1 cellular context compared by ENCODE assay signal in the genomic region with DNA sequence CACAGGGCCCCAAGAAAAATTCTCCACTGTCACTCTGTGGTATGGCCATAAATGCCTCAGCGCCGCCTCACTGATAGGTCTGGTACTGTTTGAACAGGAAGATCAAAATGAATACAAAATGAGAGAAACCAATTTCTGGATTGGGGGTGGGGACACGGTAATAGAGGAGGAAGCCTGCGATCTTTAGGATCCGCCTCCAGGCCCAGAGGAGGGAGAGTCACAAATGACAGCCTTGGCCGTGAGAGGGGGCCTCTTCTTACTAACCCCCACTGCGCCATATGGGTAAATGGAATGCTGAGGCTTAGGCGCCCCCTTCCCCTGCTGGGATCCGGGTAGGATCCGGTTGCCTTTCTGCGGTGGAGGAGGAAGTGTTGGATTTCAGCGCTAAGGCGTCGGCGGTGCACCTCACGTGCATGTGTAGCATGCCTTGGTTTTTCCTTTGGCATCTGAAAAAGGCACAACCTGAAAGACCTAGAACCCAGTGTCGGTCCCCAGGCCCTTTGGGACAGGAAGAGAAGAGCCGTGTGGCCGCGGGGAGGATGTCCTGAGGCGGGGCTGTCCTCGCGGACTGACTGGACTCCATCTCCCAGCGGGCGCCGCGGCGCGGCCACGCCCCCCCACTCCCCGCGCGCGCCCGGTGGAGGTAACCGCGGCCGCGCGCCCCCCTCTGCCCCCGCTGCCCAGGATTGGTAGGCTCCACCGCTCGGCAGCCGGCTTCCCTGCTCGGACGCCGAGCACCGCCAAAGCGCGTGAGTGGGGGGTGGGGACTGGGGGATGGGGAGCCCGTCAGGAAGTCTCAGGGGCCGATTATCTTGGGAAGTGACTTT.
TF ChIP-seq lines count a peak whose summit lies in the region.

No MANE protein-coding gene starts in this region.

TF ChIP-seq in SK-N-SH, 30 proteins besides CTCF, POLR2A, EP300 and RAD21 (continued from another document):
- TF ChIP-seq, protein P1, sequence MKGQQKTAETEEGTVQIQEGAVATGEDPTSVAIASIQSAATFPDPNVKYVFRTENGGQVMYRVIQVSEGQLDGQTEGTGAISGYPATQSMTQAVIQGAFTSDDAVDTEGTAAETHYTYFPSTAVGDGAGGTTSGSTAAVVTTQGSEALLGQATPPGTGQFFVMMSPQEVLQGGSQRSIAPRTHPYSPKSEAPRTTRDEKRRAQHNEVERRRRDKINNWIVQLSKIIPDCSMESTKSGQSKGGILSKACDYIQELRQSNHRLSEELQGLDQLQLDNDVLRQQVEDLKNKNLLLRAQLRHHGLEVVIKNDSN (IDR thresholded peaks at IDR 0.05; ENCODE audit: borderline replicate concordance, low read depth): no peak
- TF ChIP-seq TEAD4 (IDR thresholded peaks at IDR 0.05; ENCODE audit: borderline replicate concordance, insufficient read depth): no peak
- no peak for TF ChIP-seq FOSL2 (IDR thresholded peaks at IDR 0.05; ENCODE audit: borderline replicate concordance, low read depth)
- TF ChIP-seq NRF1 (IDR thresholded peaks at IDR 0.05; ENCODE audit: low read depth, low read length): no peak
- TF ChIP-seq TAF1 (IDR thresholded peaks at IDR 0.05; ENCODE audit: borderline replicate concordance, low read depth, low read length): peak; percentile 52; the same call in 1 of the 2 replicates
- TF ChIP-seq REST (IDR thresholded peaks at IDR 0.05; ENCODE audit: low read depth, low read length): no peak; the same call in 1 of the 2 replicates
- TF ChIP-seq, protein P2, sequence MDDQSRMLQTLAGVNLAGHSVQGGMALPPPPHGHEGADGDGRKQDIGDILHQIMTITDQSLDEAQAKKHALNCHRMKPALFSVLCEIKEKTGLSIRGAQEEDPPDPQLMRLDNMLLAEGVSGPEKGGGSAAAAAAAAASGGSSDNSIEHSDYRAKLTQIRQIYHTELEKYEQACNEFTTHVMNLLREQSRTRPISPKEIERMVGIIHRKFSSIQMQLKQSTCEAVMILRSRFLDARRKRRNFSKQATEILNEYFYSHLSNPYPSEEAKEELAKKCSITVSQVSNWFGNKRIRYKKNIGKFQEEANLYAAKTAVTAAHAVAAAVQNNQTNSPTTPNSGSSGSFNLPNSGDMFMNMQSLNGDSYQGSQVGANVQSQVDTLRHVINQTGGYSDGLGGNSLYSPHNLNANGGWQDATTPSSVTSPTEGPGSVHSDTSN (IDR thresholded peaks at IDR 0.05): no peak
- TF ChIP-seq SMC3 (IDR thresholded peaks at IDR 0.05; ENCODE audit: low read depth, low read length): no peak
- TF ChIP-seq NFIC (IDR thresholded peaks at IDR 0.05; ENCODE audit: borderline replicate concordance): no peak
- TF ChIP-seq, protein P3, sequence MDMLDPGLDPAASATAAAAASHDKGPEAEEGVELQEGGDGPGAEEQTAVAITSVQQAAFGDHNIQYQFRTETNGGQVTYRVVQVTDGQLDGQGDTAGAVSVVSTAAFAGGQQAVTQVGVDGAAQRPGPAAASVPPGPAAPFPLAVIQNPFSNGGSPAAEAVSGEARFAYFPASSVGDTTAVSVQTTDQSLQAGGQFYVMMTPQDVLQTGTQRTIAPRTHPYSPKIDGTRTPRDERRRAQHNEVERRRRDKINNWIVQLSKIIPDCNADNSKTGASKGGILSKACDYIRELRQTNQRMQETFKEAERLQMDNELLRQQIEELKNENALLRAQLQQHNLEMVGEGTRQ (IDR thresholded peaks at IDR 0.05; ENCODE audit: borderline replicate concordance, low read depth, low read length): no peak
- no peak for TF ChIP-seq JUND (IDR thresholded peaks at IDR 0.05)
- no peak for TF ChIP-seq FOXM1 (IDR thresholded peaks at IDR 0.05; ENCODE audit: low read depth)
